In the genomic region with DNA sequence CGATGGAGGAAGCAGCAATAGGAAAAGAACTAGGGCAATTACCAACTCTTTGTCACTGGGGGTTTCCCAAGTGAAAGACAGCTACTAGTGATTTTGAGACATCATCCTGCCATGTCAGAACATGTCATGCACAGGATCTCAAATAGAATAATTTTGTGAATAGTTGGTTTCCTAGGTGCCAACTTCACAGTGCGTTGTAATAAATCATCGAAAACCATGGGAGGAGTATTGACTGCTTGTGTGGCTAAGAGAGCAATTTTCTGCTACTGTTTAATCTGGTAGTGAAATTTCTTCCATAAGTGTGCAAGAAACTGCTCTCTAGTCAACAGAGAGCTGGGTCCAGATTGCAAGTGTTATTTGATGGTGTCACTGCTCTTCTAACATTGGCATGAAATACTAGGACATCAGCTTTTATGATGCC, we compare ENCODE assay signal across 2 cellular contexts.
TF ChIP-seq lines count a peak whose summit lies in the region.

No MANE protein-coding gene starts in this region.

TF ChIP-seq in GM12878, 131 proteins besides CTCF, POLR2A, EP300 and RAD21 (continued from another document and continues in another):
- TF ChIP-seq TARDBP (IDR thresholded peaks at IDR 0.05; ENCODE audit: borderline replicate concordance) (no peak), BCL11A (IDR thresholded peaks at IDR 0.05; ENCODE audit: low read depth, low read length) (no peak), RELA (IDR thresholded peaks at IDR 0.05; ENCODE audit: borderline replicate concordance, partially characterized antibody) (no peak), NFYA (IDR thresholded peaks at IDR 0.05; ENCODE audit: borderline replicate concordance, low read depth, low read length) (no peak), ESRRA (IDR thresholded peaks at IDR 0.05; ENCODE audit: low read length) (no peak), KLF5 (IDR thresholded peaks at IDR 0.05; ENCODE audit: partially characterized antibody) (no peak), KDM1A (IDR thresholded peaks at IDR 0.05; ENCODE audit: borderline replicate concordance) (no peak), NR2F1 (conservative IDR thresholded peaks at IDR 0.05) (no peak), EGR1 (IDR thresholded peaks at IDR 0.05; ENCODE audit: borderline replicate concordance in 1 of 2, low read depth in 2 of 2, low read length in 2 of 2) (no peak), POLR2AphosphoS5 (IDR thresholded peaks at IDR 0.05; ENCODE audit: low read length) (no peak), PAX8 (IDR thresholded peaks at IDR 0.05) (no peak), MXI1 (IDR thresholded peaks at IDR 0.05; ENCODE audit: low read depth, low read length) (no peak), SPI1 (IDR thresholded peaks at IDR 0.05; ENCODE audit: borderline replicate concordance, insufficient read depth, low read depth, low read length) (no peak), POU2F2 (IDR thresholded peaks at IDR 0.05; ENCODE audit: borderline replicate concordance, low read depth, low read length) (no peak), EZH2 (IDR thresholded peaks at IDR 0.05; ENCODE audit: borderline replicate concordance, control insufficient read depth, low read depth, low read length) (no peak), GATAD2B (conservative IDR thresholded peaks at IDR 0.05; ENCODE audit: low read depth) (no peak)
- TF ChIP-seq, protein P1, sequence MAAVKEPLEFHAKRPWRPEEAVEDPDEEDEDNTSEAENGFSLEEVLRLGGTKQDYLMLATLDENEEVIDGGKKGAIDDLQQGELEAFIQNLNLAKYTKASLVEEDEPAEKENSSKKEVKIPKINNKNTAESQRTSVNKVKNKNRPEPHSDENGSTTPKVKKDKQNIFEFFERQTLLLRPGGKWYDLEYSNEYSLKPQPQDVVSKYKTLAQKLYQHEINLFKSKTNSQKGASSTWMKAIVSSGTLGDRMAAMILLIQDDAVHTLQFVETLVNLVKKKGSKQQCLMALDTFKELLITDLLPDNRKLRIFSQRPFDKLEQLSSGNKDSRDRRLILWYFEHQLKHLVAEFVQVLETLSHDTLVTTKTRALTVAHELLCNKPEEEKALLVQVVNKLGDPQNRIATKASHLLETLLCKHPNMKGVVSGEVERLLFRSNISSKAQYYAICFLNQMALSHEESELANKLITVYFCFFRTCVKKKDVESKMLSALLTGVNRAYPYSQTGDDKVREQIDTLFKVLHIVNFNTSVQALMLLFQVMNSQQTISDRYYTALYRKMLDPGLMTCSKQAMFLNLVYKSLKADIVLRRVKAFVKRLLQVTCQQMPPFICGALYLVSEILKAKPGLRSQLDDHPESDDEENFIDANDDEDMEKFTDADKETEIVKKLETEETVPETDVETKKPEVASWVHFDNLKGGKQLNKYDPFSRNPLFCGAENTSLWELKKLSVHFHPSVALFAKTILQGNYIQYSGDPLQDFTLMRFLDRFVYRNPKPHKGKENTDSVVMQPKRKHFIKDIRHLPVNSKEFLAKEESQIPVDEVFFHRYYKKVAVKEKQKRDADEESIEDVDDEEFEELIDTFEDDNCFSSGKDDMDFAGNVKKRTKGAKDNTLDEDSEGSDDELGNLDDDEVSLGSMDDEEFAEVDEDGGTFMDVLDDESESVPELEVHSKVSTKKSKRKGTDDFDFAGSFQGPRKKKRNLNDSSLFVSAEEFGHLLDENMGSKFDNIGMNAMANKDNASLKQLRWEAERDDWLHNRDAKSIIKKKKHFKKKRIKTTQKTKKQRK (IDR thresholded peaks at IDR 0.05; ENCODE audit: low read depth, low read length), result no peak
- TF ChIP-seq, protein P2, sequence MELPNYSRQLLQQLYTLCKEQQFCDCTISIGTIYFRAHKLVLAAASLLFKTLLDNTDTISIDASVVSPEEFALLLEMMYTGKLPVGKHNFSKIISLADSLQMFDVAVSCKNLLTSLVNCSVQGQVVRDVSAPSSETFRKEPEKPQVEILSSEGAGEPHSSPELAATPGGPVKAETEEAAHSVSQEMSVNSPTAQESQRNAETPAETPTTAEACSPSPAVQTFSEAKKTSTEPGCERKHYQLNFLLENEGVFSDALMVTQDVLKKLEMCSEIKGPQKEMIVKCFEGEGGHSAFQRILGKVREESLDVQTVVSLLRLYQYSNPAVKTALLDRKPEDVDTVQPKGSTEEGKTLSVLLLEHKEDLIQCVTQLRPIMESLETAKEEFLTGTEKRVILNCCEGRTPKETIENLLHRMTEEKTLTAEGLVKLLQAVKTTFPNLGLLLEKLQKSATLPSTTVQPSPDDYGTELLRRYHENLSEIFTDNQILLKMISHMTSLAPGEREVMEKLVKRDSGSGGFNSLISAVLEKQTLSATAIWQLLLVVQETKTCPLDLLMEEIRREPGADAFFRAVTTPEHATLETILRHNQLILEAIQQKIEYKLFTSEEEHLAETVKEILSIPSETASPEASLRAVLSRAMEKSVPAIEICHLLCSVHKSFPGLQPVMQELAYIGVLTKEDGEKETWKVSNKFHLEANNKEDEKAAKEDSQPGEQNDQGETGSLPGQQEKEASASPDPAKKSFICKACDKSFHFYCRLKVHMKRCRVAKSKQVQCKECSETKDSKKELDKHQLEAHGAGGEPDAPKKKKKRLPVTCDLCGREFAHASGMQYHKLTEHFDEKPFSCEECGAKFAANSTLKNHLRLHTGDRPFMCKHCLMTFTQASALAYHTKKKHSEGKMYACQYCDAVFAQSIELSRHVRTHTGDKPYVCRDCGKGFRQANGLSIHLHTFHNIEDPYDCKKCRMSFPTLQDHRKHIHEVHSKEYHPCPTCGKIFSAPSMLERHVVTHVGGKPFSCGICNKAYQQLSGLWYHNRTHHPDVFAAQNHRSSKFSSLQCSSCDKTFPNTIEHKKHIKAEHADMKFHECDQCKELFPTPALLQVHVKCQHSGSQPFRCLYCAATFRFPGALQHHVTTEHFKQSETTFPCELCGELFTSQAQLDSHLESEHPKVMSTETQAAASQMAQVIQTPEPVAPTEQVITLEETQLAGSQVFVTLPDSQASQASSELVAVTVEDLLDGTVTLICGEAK (IDR thresholded peaks at IDR 0.05; ENCODE audit: borderline replicate concordance), result no peak

TF ChIP-seq in neural cell, 6 proteins besides CTCF, POLR2A, EP300 and RAD21 (continued from another document):
- no peak for TF ChIP-seq EZH2 (IDR thresholded peaks at IDR 0.05; ENCODE audit: borderline replicate concordance, insufficient read depth, low read length, poor library complexity, severe bottlenecking)
